In genomic region chr16:83958137-83958810, GRCh38 we compare ENCODE assay signal across 19 cellular contexts. TPM values are rescaled to one million over a fixed set of nuclear protein-coding genes. Genes with fewer than 3 reads are reported as not detected.
DNase-seq lines count a peak whose midpoint lies in the region; ATAC-seq and TF ChIP-seq lines count a peak whose summit lies in the region.
"Had no signal": no experiment of that assay in that cellular context is flagged by ENCODE, and none has a peak within 500 bp of the region (broad histone marks: within the 10 kb centered on the region; RNA-seq: fewer than 3 reads in every experiment).

No MANE protein-coding gene starts in this region.

- H3K27me3 ChIP-seq in right atrium auricular region (no peaks in the 10 kb centered on the region), gastrocnemius medialis (no peaks in the 10 kb centered on the region)
- H3K27me3 ChIP-seq: SJCRH30 had no signal

- no peak for TF ChIP-seq CTCF in right atrium auricular region (IDR thresholded peaks at IDR 0.05)
- TF ChIP-seq CTCF in brain (conservative IDR thresholded peaks at IDR 0.05) = no peak
- no peak for TF ChIP-seq CTCF in gastrocnemius medialis (IDR thresholded peaks at IDR 0.05 in 4 of 5, conservative IDR thresholded peaks at IDR 0.05 in 1 of 5)

- H3K4me1 ChIP-seq in right atrium auricular region (peaks cover 0 to 24% of the 10 kb centered on the region in 2 donors), gastrocnemius medialis (peaks cover 34 to 52% of the 10 kb centered on the region in 2 donors)

- no peak for ATAC-seq in SK-N-SH treated with all-trans-retinoic acid at 6 μM for 48 hours
- no peak for ATAC-seq in gastrocnemius medialis
- ATAC-seq in stimulated activated naive CD8-positive, alpha-beta T cell treated with anti-CD3 and anti-CD28 coated beads, Interleukin-15, amount 100 ng/mL, for 72 hours = no peak
- no peak for ATAC-seq in GM18870 (IDR thresholded peaks at IDR 0.05; ENCODE audit: unreplicated experiment)
- ATAC-seq: A549, PC-3 had no signal

- DNase-seq in right atrium auricular region (ENCODE audit: low spot score) = no peak
- DNase-seq in cardiac septum (ENCODE audit: low spot score) = no peak
- no peak for DNase-seq in gastrocnemius medialis
- no peak for DNase-seq in stimulated activated naive CD8-positive, alpha-beta T cell treated with anti-CD3 and anti-CD28 coated beads, Interleukin-15, amount 100 ng/mL, for 72 hours
- DNase-seq in activated CD8-positive, alpha-beta memory T cell treated with anti-CD3 and anti-CD28 coated beads, Interleukin-2, amount 50 U/mL, for 48 hours = no peak
- DNase-seq: CD4-positive, alpha-beta memory T cell; GOT3; NCI-H1105; NCI-H1694; NCI-H2081 treated with DMSO at 0.1 percent for 48 hours; NCI-H510A; PC-3; RPMI8226; SJCRH30 had no signal

- intact Hi-C loops in cardiac septum (cut with DNase I) = loop anchor here (5.0 to 10.0 kb wide), 2 partner anchors 133 to 219 kb away; no protein-coding TSS in a partner anchor
- intact Hi-C loops in gastrocnemius medialis (cut with DNase I; ENCODE audit: low total_unique reads) = no loop called here

- no peak overlapping the region for H3K4me3 Mint-ChIP-seq in brain
- H3K4me3 Mint-ChIP-seq in stimulated activated naive CD8-positive, alpha-beta T cell treated with anti-CD3 and anti-CD28 coated beads, Interleukin-15, amount 100 ng/mL, for 72 hours = no peak overlapping the region
- H3K4me3 Mint-ChIP-seq: CD4-positive, alpha-beta memory T cell had no signal

- peaks cover 3% of the 10 kb centered on the region for H3K36me3 Mint-ChIP-seq in brain
- H3K36me3 Mint-ChIP-seq: CD4-positive, alpha-beta memory T cell had no signal

- TF ChIP-seq POLR2A in gastrocnemius medialis (IDR thresholded peaks at IDR 0.05) = no peak

- H3K36me3 ChIP-seq in right atrium auricular region (peaks cover 27% of the 10 kb centered on the region), gastrocnemius medialis (peaks cover 0 to 64% of the 10 kb centered on the region in 2 donors)
- H3K36me3 ChIP-seq: BLaER1, SJCRH30 had no signal

- peaks cover 16% of the 10 kb centered on the region for H3K4me1 Mint-ChIP-seq in brain
- peaks cover 20% of the 10 kb centered on the region for H3K4me1 Mint-ChIP-seq in stimulated activated naive CD8-positive, alpha-beta T cell treated with anti-CD3 and anti-CD28 coated beads, Interleukin-15, amount 100 ng/mL, for 72 hours

- no peaks in the 10 kb centered on the region for H3K9me3 Mint-ChIP-seq in brain
- no peaks in the 10 kb centered on the region for H3K9me3 Mint-ChIP-seq in stimulated activated naive CD8-positive, alpha-beta T cell treated with anti-CD3 and anti-CD28 coated beads, Interleukin-15, amount 100 ng/mL, for 72 hours
- H3K9me3 Mint-ChIP-seq: CD4-positive, alpha-beta memory T cell had no signal

- H3K27ac Mint-ChIP-seq in brain = peak overlapping the region in 4 of 5 experiments; percentile 19 to 41 (median 30)
- no peak overlapping the region for H3K27ac Mint-ChIP-seq in stimulated activated naive CD8-positive, alpha-beta T cell treated with anti-CD3 and anti-CD28 coated beads, Interleukin-15, amount 100 ng/mL, for 72 hours

- H3K4me3 ChIP-seq in right atrium auricular region = no peak overlapping the region
- H3K4me3 ChIP-seq in gastrocnemius medialis = no peak overlapping the region
- H3K4me3 ChIP-seq: A549, BLaER1, SJCRH30 had no signal

- H3K9me3 ChIP-seq in right atrium auricular region (no peaks in the 10 kb centered on the region), gastrocnemius medialis (no peaks in the 10 kb centered on the region)
- H3K9me3 ChIP-seq: A549, BLaER1, SJCRH30 had no signal

- H3K27me3 Mint-ChIP-seq in brain = no peaks in the 10 kb centered on the region
- peaks cover 28% of the 10 kb centered on the region for H3K27me3 Mint-ChIP-seq in stimulated activated naive CD8-positive, alpha-beta T cell treated with anti-CD3 and anti-CD28 coated beads, Interleukin-15, amount 100 ng/mL, for 72 hours

- H3K27ac ChIP-seq in right atrium auricular region (peak overlapping the region; percentile 1 to 38), gastrocnemius medialis (peak overlapping the region; percentile 79 to 100 (median 91))
- H3K27ac ChIP-seq: BLaER1, SJCRH30 had no signal

- in situ Hi-C loops in gastrocnemius medialis (cut with MboI; ENCODE audit: low sequenced_read_pairs in 4 of 4) = loop anchor here (10.0 to 25.0 kb wide), 7 partner anchors 104 to 529 kb away; partner anchors contain the start of genes TAF1C (in 2 of the 4), ADAD2 (in 1 of the 4) and HSBP1 (in 1 of the 4)

TF ChIP-seq in SK-N-SH treated with all-trans-retinoic acid at 6 μM for 48 hours, 23 proteins besides CTCF, POLR2A, EP300 and RAD21 (continues in another document):
- no peak for TF ChIP-seq CSDC2 (CRISPR knock-in tag; IDR thresholded peaks at IDR 0.05)
- no peak for TF ChIP-seq RARB (CRISPR knock-in tag; IDR thresholded peaks at IDR 0.05)
- no peak for TF ChIP-seq CREB5 (CRISPR knock-in tag; IDR thresholded peaks at IDR 0.05; ENCODE audit: low read depth)
- TF ChIP-seq ZFP3 (CRISPR knock-in tag; IDR thresholded peaks at IDR 0.05) = 0 out of 2 replicates have a peak, but pooled peaks have one; percentile 11
- no peak for TF ChIP-seq ARNTL (CRISPR knock-in tag; IDR thresholded peaks at IDR 0.05; ENCODE audit: borderline replicate concordance, low read depth)
- TF ChIP-seq TSHZ2 (CRISPR knock-in tag; IDR thresholded peaks at IDR 0.05) = peak; percentile 26; the same call in 1 of the 2 replicates
- TF ChIP-seq GLIS3 (CRISPR knock-in tag; IDR thresholded peaks at IDR 0.05) = no peak
- TF ChIP-seq TCF4 (CRISPR knock-in tag; IDR thresholded peaks at IDR 0.05; ENCODE audit: borderline replicate concordance) = peak; percentile 79
- TF ChIP-seq POU6F1 (CRISPR knock-in tag; IDR thresholded peaks at IDR 0.05; ENCODE audit: borderline replicate concordance, low read depth) = no peak
- no peak for TF ChIP-seq ZNF70 (CRISPR knock-in tag; IDR thresholded peaks at IDR 0.05)
- TF ChIP-seq ZNF565 (CRISPR knock-in tag; conservative IDR thresholded peaks at IDR 0.05; ENCODE audit: low read depth) = no peak
- TF ChIP-seq ZNF8 (CRISPR knock-in tag; IDR thresholded peaks at IDR 0.05) = no peak
- TF ChIP-seq ZC3H10 (CRISPR knock-in tag; IDR thresholded peaks at IDR 0.05) = no peak
- no peak for TF ChIP-seq TOX (CRISPR knock-in tag; IDR thresholded peaks at IDR 0.05; ENCODE audit: borderline replicate concordance)
- no peak for TF ChIP-seq ESRRG (CRISPR knock-in tag; IDR thresholded peaks at IDR 0.05)

RNA-seq across cellular contexts. Expression of gene OSGIN1, which starts 5.2 kb away (rescaled TPM):
- 1 to 10 TPM; 6.0 to 6.5 TPM for total RNA-seq in right atrium auricular region
- 12.6 TPM for total RNA-seq in cardiac septum
- 2.9 TPM for polyA plus RNA-seq in brain (ENCODE audit: insufficient read depth, low read depth, low replicate concordance)
- 10 to 100 TPM in 3 of 4 donors, 1 to 10 TPM in 1; 9.6 to 24.9 (median 13.2) TPM for total RNA-seq in gastrocnemius medialis

RNA-seq across cellular contexts. Expression of gene NECAB2, which starts 9.8 kb away (rescaled TPM):
- total RNA-seq in right atrium auricular region = under 1 TPM in 1 of 2 donors, not detected in 1; 0.71 TPM
- 2.5 TPM for total RNA-seq in cardiac septum
- polyA plus RNA-seq in brain (ENCODE audit: insufficient read depth, low read depth, low replicate concordance) = 35.7 TPM
- not detected for total RNA-seq in gastrocnemius medialis
- total RNA-seq: CD4-positive, alpha-beta memory T cell had no signal
- polyA plus RNA-seq: CD4-positive, alpha-beta memory T cell had no signal

RNA-seq across cellular contexts. Expression of gene MLYCD, which starts 59.4 kb away (rescaled TPM):
- total RNA-seq in right atrium auricular region (10 to 100 TPM; 22.0 to 37.0 TPM), cardiac septum (20.1 TPM), gastrocnemius medialis (10 to 100 TPM; 10.3 to 20.8 (median 18.4) TPM)
- polyA plus RNA-seq in brain (ENCODE audit: insufficient read depth, low read depth, low replicate concordance) = 2.5 TPM

Comparison
In these comparisons a context has a peak if more than half of its experiments do, and no peak if none do; other contexts are left out.
1. H3K27ac Mint-ChIP-seq: peak in brain (4 of 5); none in stimulated activated naive CD8-positive, alpha-beta T cell treated with anti-CD3 and anti-CD28 coated beads, Interleukin-15, amount 100 ng/mL, for 72 hours (0 of 2).